8 cellular contexts compared by ENCODE assay signal in genomic region chr1:234607091-234608025, GRCh38. TPM values are rescaled to one million over a fixed set of nuclear protein-coding genes. Genes with fewer than 3 reads are reported as not detected.
DNase-seq lines count a peak whose midpoint lies in the region; ATAC-seq and TF ChIP-seq lines count a peak whose summit lies in the region.

No MANE protein-coding gene starts in this region.

- TF ChIP-seq CTCF in cardiac muscle cell (IDR thresholded peaks at IDR 0.05; ENCODE audit: low read depth, low read length) (peak; percentile 23), gastroesophageal sphincter (IDR thresholded peaks at IDR 0.05) (peak in 3 of 4 experiments; percentile 23 to 39 (median 28)), parathyroid adenoma (IDR thresholded peaks at IDR 0.05) (no peak)

- H3K27me3 Mint-ChIP-seq in activated T-cell treated with anti-CD3 and anti-CD28 coated beads, Interleukin-2, amount 50 U/mL, for 4 hours (ENCODE audit: low read depth), result no peaks in the 10 kb centered on the region

- peak; percentile 57 to 59 for DNase-seq in cardiac muscle cell (ENCODE audit: low read depth in 1 of 2, low spot score in 1 of 2)
- no peak for DNase-seq in Right ventricle myocardium inferior (ENCODE audit: missing footprints)
- DNase-seq in NCI-H345 (lab: John Stamatoyannopoulos, UW), result peak; percentile 96
- no peak for DNase-seq in activated T-cell treated with anti-CD3 and anti-CD28 coated beads, Interleukin-2, amount 50 U/mL, for 4 hours
- DNase-seq in GOT3 (lab: John Stamatoyannopoulos, UW), result no peak
- no peak for DNase-seq in D341Med (ENCODE audit: low spot score)

- 0% methylated on average over 16 of the region's 22 CpGs for WGBS in gastroesophageal sphincter (ENCODE audit: low coverage in 1 of 2), 2 donors

- no peaks in the 10 kb centered on the region for H3K27me3 ChIP-seq in cardiac muscle cell
- no peaks in the 10 kb centered on the region for H3K27me3 ChIP-seq in gastroesophageal sphincter
- no peaks in the 10 kb centered on the region for H3K27me3 ChIP-seq in parathyroid adenoma (ENCODE audit: control insufficient read depth, insufficient read depth, low read length)

- peaks cover 59% of the 10 kb centered on the region for H3K4me1 Mint-ChIP-seq in activated T-cell treated with anti-CD3 and anti-CD28 coated beads, Interleukin-2, amount 50 U/mL, for 4 hours (ENCODE audit: low read depth)

- H3K36me3 ChIP-seq in cardiac muscle cell (peaks cover 27% of the 10 kb centered on the region), gastroesophageal sphincter (peaks cover 0 to 14% of the 10 kb centered on the region in 2 donors), parathyroid adenoma (ENCODE audit: control insufficient read depth, insufficient read depth, low read length) (peaks cover 16% of the 10 kb centered on the region)

- peak overlapping the region; percentile 95 for H3K4me3 Mint-ChIP-seq in activated T-cell treated with anti-CD3 and anti-CD28 coated beads, Interleukin-2, amount 50 U/mL, for 4 hours

- H3K27ac ChIP-seq in cardiac muscle cell, result peak overlapping the region; percentile 98
- peak overlapping the region; percentile 95 to 100 (median 98) for H3K27ac ChIP-seq in gastroesophageal sphincter
- peak overlapping the region; percentile 99 for H3K27ac ChIP-seq in parathyroid adenoma

- H3K4me1 ChIP-seq in cardiac muscle cell (ENCODE audit: low read depth) (peaks cover 26% of the 10 kb centered on the region), gastroesophageal sphincter (peaks cover 17 to 46% (median 19%) of the 10 kb centered on the region in 3 donors), parathyroid adenoma (peaks cover 16% of the 10 kb centered on the region)

- no peak overlapping the region for H3K9ac ChIP-seq in parathyroid adenoma

- H3K9me3 Mint-ChIP-seq in activated T-cell treated with anti-CD3 and anti-CD28 coated beads, Interleukin-2, amount 50 U/mL, for 4 hours, result no peaks in the 10 kb centered on the region

- H3K9me3 ChIP-seq in cardiac muscle cell (ENCODE audit: low read depth), result no peaks in the 10 kb centered on the region
- no peaks in the 10 kb centered on the region for H3K9me3 ChIP-seq in gastroesophageal sphincter
- H3K9me3 ChIP-seq in parathyroid adenoma (ENCODE audit: control insufficient read depth, low read length), result no peaks in the 10 kb centered on the region

- H3K36me3 Mint-ChIP-seq in activated T-cell treated with anti-CD3 and anti-CD28 coated beads, Interleukin-2, amount 50 U/mL, for 4 hours (ENCODE audit: insufficient read depth), result peaks cover 43% of the 10 kb centered on the region

- TF ChIP-seq EP300 in gastroesophageal sphincter (IDR thresholded peaks at IDR 0.05), result no peak

- H3K79me2 ChIP-seq in parathyroid adenoma, result peaks cover 18% of the 10 kb centered on the region

- H2AFZ ChIP-seq in parathyroid adenoma, result no peak overlapping the region

- H3K4me2 ChIP-seq in parathyroid adenoma (ENCODE audit: low read length), result peak overlapping the region; percentile 99

- TF ChIP-seq POLR2A in gastroesophageal sphincter (IDR thresholded peaks at IDR 0.05), result peak; percentile 28 to 37

- no peak for ATAC-seq in Right ventricle myocardium inferior
- ATAC-seq in activated T-cell treated with anti-CD3 and anti-CD28 coated beads, Interleukin-2, amount 50 U/mL, for 4 hours, result no peak
- ATAC-seq in gastroesophageal sphincter, result no peak

- peak overlapping the region; percentile 95 for H3K4me3 ChIP-seq in cardiac muscle cell
- H3K4me3 ChIP-seq in gastroesophageal sphincter, result peak overlapping the region; percentile 82
- H3K4me3 ChIP-seq in parathyroid adenoma (ENCODE audit: low read depth, low read length), result peak overlapping the region; percentile 91

- intact Hi-C loops in Right ventricle myocardium inferior (cut with DNase I), result loop anchor here (1.0 kb wide), 1 partner anchor 108 kb away; no protein-coding TSS in a partner anchor

RNA-seq across cellular contexts. Expression of gene IRF2BP2, which starts 2.6 kb away (rescaled TPM):
- 84.0 and 113 TPM in 2 replicates for total RNA-seq in cardiac muscle cell
- 24.3 and 33.2 TPM in 2 replicates for polyA plus RNA-seq in cardiac muscle cell
- total RNA-seq in Right ventricle myocardium inferior, result 116 TPM
- total RNA-seq in activated T-cell treated with anti-CD3 and anti-CD28 coated beads, Interleukin-2, amount 50 U/mL, for 4 hours, result 10 to 100 TPM; 69.3 to 86.1 (median 75.2) TPM
- 100 to 1,000 TPM in 3 of 4 donors, 10 to 100 TPM in 1; 70.1 to 107 (median 104) TPM for total RNA-seq in gastroesophageal sphincter

Comparison
In these comparisons a context has a peak if more than half of its experiments do, and no peak if none do; other contexts are left out.
1. DNase-seq: peak in cardiac muscle cell (2 of 2) and NCI-H345 (single experiment); none in Right ventricle myocardium inferior (single experiment), activated T-cell treated with anti-CD3 and anti-CD28 coated beads, Interleukin-2, amount 50 U/mL, for 4 hours (single experiment), GOT3 (single experiment) and D341Med (single experiment).
2. Peak in every context shown above with its lines, with median percentiles within 50 percentile points of each other: H3K27ac ChIP-seq and H3K4me3 ChIP-seq.